ENCODE assay signal across 23 cellular contexts in genomic region chr2:230578106-230578505, GRCh38.
A peak's percentile ranks its signal among the peaks of the same experiment; 100 is the strongest.
DNase-seq lines count a peak whose midpoint lies in the region; ATAC-seq and TF ChIP-seq lines count a peak whose summit lies in the region.
"Had no signal": no experiment of that assay in that cellular context is flagged by ENCODE, and none has a peak within 500 bp of the region (broad histone marks: within the 10 kb centered on the region; RNA-seq: fewer than 3 reads in every experiment).

No MANE protein-coding gene starts in this region.

- peak; percentile 51 for DNase-seq in GM10248 (ENCODE audit: extremely low spot score)
- DNase-seq in M059J (ENCODE audit: low read depth): peak; percentile 65
- DNase-seq in glomerular visceral epithelial cell (ENCODE audit: extremely low spot score): peak; percentile 26
- DNase-seq in stimulated activated CD4-positive, alpha-beta T cell treated with anti-CD3 and anti-CD28 coated beads, Interleukin-2, amount 100 ng/mL, for 48 hours: no peak
- no peak for DNase-seq in NAMALWA (ENCODE audit: low spot score)
- DNase-seq: activated naive CD8-positive, alpha-beta T cell treated with anti-CD3 and anti-CD28 coated beads, Interleukin-2, amount 10 ng/mL, durations not matched to agents 7 days and 5 days; activated T-cell treated with anti-CD3 and anti-CD28 coated beads, Interleukin-2, amount 50 U/mL, for 72 hours; brain microvascular endothelial cell; foreskin keratinocyte; kidney glomerular epithelial cell; mesenchymal stem cell; naive thymus-derived CD8-positive, alpha-beta T cell; NCI-H1048; NCI-H2029 treated with DMSO at 0.1 percent for 48 hours; NCI-H446 treated with DMSO at 0.1 percent for 48 hours; NK-92 treated with Interleukin-12 subunit alpha and Interleukin-12 subunit beta, amount 100 ng/mL, for 24 hours; posterior cingulate gyrus; stimulated activated CD4-positive, alpha-beta T cell treated with anti-CD3 and anti-CD28 coated beads, Interleukin-2, amount 100 ng/mL, for 24 hours; T-helper 2 cell had no signal

- POLR2A ChIA-PET in GM10248 (lab: Yijun Ruan, JAX): no interaction called here

- no peak for TF ChIP-seq CTCF in GM10248 (IDR thresholded peaks at IDR 0.05; ENCODE audit: control extremely low read depth, extremely low read depth, low read depth, missing control alignments)

- ATAC-seq in GM21423 (IDR thresholded peaks at IDR 0.05; ENCODE audit: unreplicated experiment) (peak; percentile 41), GM19328 (IDR thresholded peaks at IDR 0.05; ENCODE audit: unreplicated experiment) (no peak)
- ATAC-seq: activated T-cell treated with anti-CD3 and anti-CD28 coated beads, Interleukin-2, amount 50 U/mL, for 72 hours; foreskin keratinocyte; HepG2; naive thymus-derived CD8-positive, alpha-beta T cell; WTC11 had no signal

- CTCF ChIA-PET in GM10248 (lab: Yijun Ruan, JAX): no interaction called here

Comparison
In these comparisons a context has a peak if more than half of its experiments do, and no peak if none do; other contexts are left out.
1. DNase-seq: peak in GM10248 (single experiment), M059J (single experiment) and glomerular visceral epithelial cell (single experiment); none in stimulated activated CD4-positive, alpha-beta T cell treated with anti-CD3 and anti-CD28 coated beads, Interleukin-2, amount 100 ng/mL, for 48 hours (0 of 2) and NAMALWA (single experiment).